24 cellular contexts compared by ENCODE assay signal in the genomic region with DNA sequence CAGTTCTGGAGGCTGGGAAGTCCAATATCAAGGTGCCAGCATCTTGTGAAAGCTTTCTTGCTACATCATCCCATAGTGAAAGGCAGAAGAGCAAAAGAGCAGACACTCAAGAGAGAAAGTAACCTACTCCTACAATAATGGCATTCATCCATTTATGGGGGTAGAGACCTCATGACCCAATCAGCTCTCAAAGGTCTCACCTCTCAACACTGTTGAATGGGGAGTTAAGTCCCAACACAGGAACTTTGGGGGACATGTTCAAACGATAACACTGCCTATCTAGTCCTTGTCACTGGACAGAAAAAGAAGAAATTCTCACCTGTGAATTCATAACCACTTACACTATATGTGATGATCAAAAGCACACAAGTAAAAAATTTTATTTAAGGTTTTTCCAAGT.
"Had no signal": no experiment of that assay in that cellular context is flagged by ENCODE, and none has a peak within 500 bp of the region (broad histone marks: within the 10 kb centered on the region; RNA-seq: fewer than 3 reads in every experiment).

No MANE protein-coding gene starts in this region.

- H3K27ac Mint-ChIP-seq: activated naive CD4-positive, alpha-beta T cell treated with anti-CD3 and anti-CD28 coated beads for 36 hours; activated T-helper 17 cell treated with anti-CD3 and anti-CD28 coated beads, Interleukin-2, amount 50 U/mL, for 72 hours; IgD-negative memory B cell; T-helper 2 cell treated with Interferon-gamma antibody and Interleukin-4, amounts not matched to agents 5 μg/mL and 100 μg/mL, for 36 hours had no signal

- H3K36me3 Mint-ChIP-seq: IgD-negative memory B cell had no signal

- H3K9me3 Mint-ChIP-seq: activated T-helper 17 cell treated with anti-CD3 and anti-CD28 coated beads, Interleukin-2, amount 50 U/mL, for 72 hours had no signal

- ATAC-seq: activated CD4-positive, CD25-positive, alpha-beta regulatory T cell treated with anti-CD3 and anti-CD28 coated beads, Interleukin-2, amount 50 U/mL, for 24 hours; activated T-helper 17 cell treated with anti-CD3 and anti-CD28 coated beads, Interleukin-2, amount 50 U/mL, for 72 hours; SK-N-SH treated with all-trans-retinoic acid at 6 μM for 48 hours had no signal

- DNase-seq: activated CD4-positive, alpha-beta T cell treated with anti-CD3 and anti-CD28 coated beads for 48 hours; activated CD4-positive, alpha-beta T cell treated with anti-CD3 and anti-CD28 coated beads, Interleukin-2, amount 50 U/mL, for 4 hours; activated gamma-delta T cell; activated naive CD4-positive, alpha-beta T cell treated with anti-CD3 and anti-CD28 coated beads for 36 hours; activated T-cell treated with anti-CD3 and anti-CD28 coated beads for 4 hours; activated T-cell treated with anti-CD3 and anti-CD28 coated beads, Interleukin-2, amount 50 U/mL, for 48 hours; brain microvascular endothelial cell; KG1; MG63; NCI-H1436 treated with DMSO at 0.1 percent for 48 hours; NCI-H187; NCI-H2171 treated with DMSO at 0.1 percent for 48 hours; NCI-H226; NCI-H526; NK-92 treated with Interleukin-12 subunit alpha and Interleukin-12 subunit beta, amount 100 ng/mL, for 24 hours; Peyer's patch; Right ventricle myocardium superior; SJCRH30; SW 1271 had no signal

- H3K27me3 Mint-ChIP-seq: activated T-helper 17 cell treated with anti-CD3 and anti-CD28 coated beads, Interleukin-2, amount 50 U/mL, for 72 hours; IgD-negative memory B cell had no signal

- H3K4me3 Mint-ChIP-seq: activated naive CD4-positive, alpha-beta T cell treated with anti-CD3 and anti-CD28 coated beads for 36 hours; IgD-negative memory B cell; T-helper 2 cell treated with Interferon-gamma antibody and Interleukin-4, amounts not matched to agents 5 μg/mL and 100 μg/mL, for 36 hours had no signal
